Comparison of ENCODE assay signal across 13 cellular contexts in genomic region chr20:8331740-8332412, GRCh38.
DNase-seq lines count a peak whose midpoint lies in the region; ATAC-seq, FAIRE-seq and TF ChIP-seq lines count a peak whose summit lies in the region.
"Had no signal": no experiment of that assay in that cellular context is flagged by ENCODE, and none has a peak within 500 bp of the region (broad histone marks: within the 10 kb centered on the region; RNA-seq: fewer than 3 reads in every experiment).

No MANE protein-coding gene starts in this region.

- FAIRE-seq in urothelium cell line (lab: Jason Lieb, UNC): no peak
- FAIRE-seq: A204.1 had no signal

- H3K27me3 ChIP-seq in adrenal gland: no peaks in the 10 kb centered on the region

- no peak for TF ChIP-seq CTCF in adrenal gland (IDR thresholded peaks at IDR 0.05)
- no peak for TF ChIP-seq CTCF in coronary artery (IDR thresholded peaks at IDR 0.05)

- peak; percentile 55 to 79 for ATAC-seq in left cardiac atrium
- ATAC-seq in HG03460 (IDR thresholded peaks at IDR 0.05; ENCODE audit: unreplicated experiment): no peak
- ATAC-seq: naive thymus-derived CD8-positive, alpha-beta T cell had no signal

- no peaks in the 10 kb centered on the region for H3K9me3 ChIP-seq in adrenal gland (replicated peaks in 1 of 3)

- whole genome bisulfite sequencing in adrenal gland, 4 donors: 27 to 41% (median 31%) methylated on average over 6 of the region's 6 CpGs

- H3K4me3 ChIP-seq in adrenal gland: peak overlapping the region in 1 of 4 donors; percentile 28
- no peak overlapping the region for H3K4me3 ChIP-seq in coronary artery

- DNase-seq in left cardiac atrium (peak; percentile 60), cardiac septum (ENCODE audit: low spot score) (no peak), adrenal gland (peak; percentile 84 to 94 (median 91)), head of caudate nucleus (peak in 41 of 42 donors; percentile 20 to 90 (median 58)), urothelium cell line (ENCODE audit: low spot score) (peak; percentile 59), coronary artery (ENCODE audit: low spot score) (no peak), NCI-H2171 (lab: John Stamatoyannopoulos, UW) (no peak)
- DNase-seq: activated CD4-positive, alpha-beta T cell treated with anti-CD3 and anti-CD28 coated beads, Interleukin-2, amount 50 U/mL, for 1 hour; activated naive CD4-positive, alpha-beta T cell treated with anti-CD3 and anti-CD28 coated beads for 36 hours; naive thymus-derived CD8-positive, alpha-beta T cell; stimulated activated naive CD4-positive, alpha-beta T cell treated with Interleukin-2 at 50 U/mL for 16 hours had no signal

- no peaks in the 10 kb centered on the region for H3K36me3 ChIP-seq in adrenal gland (replicated peaks in 1 of 2)

- H3K4me1 ChIP-seq in adrenal gland (replicated peaks in 1 of 2): peaks cover 5 to 20% of the 10 kb centered on the region in 2 donors

- intact Hi-C loops in left cardiac atrium (cut with DNase I) (no loop called here), cardiac septum (cut with DNase I) (no loop called here), adrenal gland (cut with DNase I) (no loop called here), head of caudate nucleus (cut with DNase I) (no loop called here)

- H3K27ac ChIP-seq in adrenal gland (peak overlapping the region in 4 of 5 donors; percentile 9 to 84 (median 32)), coronary artery (no peak overlapping the region)

- TF ChIP-seq POLR2A in adrenal gland (IDR thresholded peaks at IDR 0.05): no peak

Comparison
In these comparisons a context has a peak if more than half of its experiments do, and no peak if none do; other contexts are left out.
1. DNase-seq: peak in left cardiac atrium (single experiment), adrenal gland (7 of 7), head of caudate nucleus (41 of 42) and urothelium cell line (single experiment); none in cardiac septum (single experiment), coronary artery (single experiment) and NCI-H2171 (single experiment).
2. H3K27ac ChIP-seq: peak in adrenal gland (4 of 5); none in coronary artery (0 of 2).